In genomic region chr5:125295405-125295872, GRCh38 we compare ENCODE assay signal across 14 cellular contexts.
DNase-seq lines count a peak whose midpoint lies in the region; ATAC-seq and TF ChIP-seq lines count a peak whose summit lies in the region.
"Had no signal": no experiment of that assay in that cellular context is flagged by ENCODE, and none has a peak within 500 bp of the region (broad histone marks: within the 10 kb centered on the region; RNA-seq: fewer than 3 reads in every experiment).

No MANE protein-coding gene starts in this region.

- H3K27ac Mint-ChIP-seq in activated CD8-positive, alpha-beta memory T cell treated with anti-CD3 and anti-CD28 coated beads, Interleukin-2, amount 10 ng/mL, durations not matched to agents 7 days and 5 days = no peak overlapping the region
- H3K27ac Mint-ChIP-seq: activated B cell treated with CpG ODN at 0.5 μM for 24 hours had no signal

- POLR2A ChIA-PET in HEK293T (lab: Yijun Ruan, JAX) = no interaction called here

- H3K4me1 Mint-ChIP-seq in activated CD8-positive, alpha-beta memory T cell treated with anti-CD3 and anti-CD28 coated beads, Interleukin-2, amount 10 ng/mL, durations not matched to agents 7 days and 5 days = no peaks in the 10 kb centered on the region

- H3K36me3 Mint-ChIP-seq in activated CD8-positive, alpha-beta memory T cell treated with anti-CD3 and anti-CD28 coated beads, Interleukin-2, amount 10 ng/mL, durations not matched to agents 7 days and 5 days = no peaks in the 10 kb centered on the region

- peaks cover 2% of the 10 kb centered on the region for H3K9me3 Mint-ChIP-seq in activated CD8-positive, alpha-beta memory T cell treated with anti-CD3 and anti-CD28 coated beads, Interleukin-2, amount 10 ng/mL, durations not matched to agents 7 days and 5 days (ENCODE audit: low read depth)
- H3K9me3 Mint-ChIP-seq: activated B cell treated with CpG ODN at 0.5 μM for 24 hours had no signal

- intact Hi-C loops in Right ventricle myocardium inferior (cut with DNase I) = no loop called here

- DNase-seq in EL (peak; percentile 45), HEK293T (ENCODE audit: extremely low spot score) (no peak), fibroblast of the conjunctiva (ENCODE audit: low read depth) (peak; percentile 17), Right ventricle myocardium inferior (ENCODE audit: missing footprints) (no peak), epidermal melanocyte (ENCODE audit: insufficient read length, low spot score) (no peak)
- DNase-seq in activated CD8-positive, alpha-beta memory T cell treated with anti-CD3 and anti-CD28 coated beads, Interleukin-2, amount 10 ng/mL, durations not matched to agents 7 days and 5 days = no peak
- DNase-seq: activated B cell treated with CpG ODN at 0.5 μM for 24 hours; activated T-cell treated with anti-CD3 and anti-CD28 coated beads, Interleukin-2, amount 50 U/mL, for 1 hour; amniotic stem cell; dorsolateral prefrontal cortex; heart left ventricle; NCI-H1092 had no signal

- no peak overlapping the region for H3K4me3 Mint-ChIP-seq in activated CD8-positive, alpha-beta memory T cell treated with anti-CD3 and anti-CD28 coated beads, Interleukin-2, amount 10 ng/mL, durations not matched to agents 7 days and 5 days
- H3K4me3 Mint-ChIP-seq: activated B cell treated with CpG ODN at 0.5 μM for 24 hours had no signal

- ATAC-seq in SK-N-SH treated with all-trans-retinoic acid at 6 μM for 48 hours (peak; percentile 61), GM18519 (IDR thresholded peaks at IDR 0.05; ENCODE audit: low FRiP score, unreplicated experiment) (no peak), Right ventricle myocardium inferior (no peak)
- no peak for ATAC-seq in activated CD8-positive, alpha-beta memory T cell treated with anti-CD3 and anti-CD28 coated beads, Interleukin-2, amount 10 ng/mL, durations not matched to agents 7 days and 5 days

- CTCF ChIA-PET in HEK293T (lab: Yijun Ruan, JAX) = interaction anchor here (0.5 to 0.6 kb wide), 2 partner anchors 38 to 631 kb away, joined by 3 read pairs; no protein-coding TSS in a partner anchor
- CTCF ChIA-PET in activated CD8-positive, alpha-beta memory T cell treated with anti-CD3 and anti-CD28 coated beads, Interleukin-2, amount 10 ng/mL, durations not matched to agents 7 days and 5 days (lab: Charles Lee) = no interaction called here

- no peaks in the 10 kb centered on the region for H3K27me3 Mint-ChIP-seq in activated CD8-positive, alpha-beta memory T cell treated with anti-CD3 and anti-CD28 coated beads, Interleukin-2, amount 10 ng/mL, durations not matched to agents 7 days and 5 days
- H3K27me3 Mint-ChIP-seq: activated B cell treated with CpG ODN at 0.5 μM for 24 hours had no signal

TF ChIP-seq in HEK293T, 16 proteins besides CTCF, POLR2A, EP300 and RAD21:
- no peak for TF ChIP-seq FOXK2 (IDR thresholded peaks at IDR 0.05)
- no peak for TF ChIP-seq LEF1 (IDR thresholded peaks at IDR 0.05; ENCODE audit: borderline replicate concordance)
- TF ChIP-seq ELF4 (IDR thresholded peaks at IDR 0.05) = peak; percentile 71

TF ChIP-seq in SK-N-SH treated with all-trans-retinoic acid at 6 μM for 48 hours, 23 proteins besides CTCF, POLR2A, EP300 and RAD21:
- no peak for TF ChIP-seq TSHZ2 (CRISPR knock-in tag; IDR thresholded peaks at IDR 0.05)
- TF ChIP-seq ISL1 (CRISPR knock-in tag; IDR thresholded peaks at IDR 0.05) = peak; percentile 43; the same call in 1 of the 2 replicates

Comparison
In these comparisons a context has a peak if more than half of its experiments do, and no peak if none do; other contexts are left out.
1. DNase-seq: peak in EL (single experiment) and fibroblast of the conjunctiva (single experiment); none in HEK293T (single experiment), activated CD8-positive, alpha-beta memory T cell treated with anti-CD3 and anti-CD28 coated beads, Interleukin-2, amount 10 ng/mL, durations not matched to agents 7 days and 5 days (single experiment), Right ventricle myocardium inferior (single experiment) and epidermal melanocyte (single experiment).